ENCODE assay signal across 9 cellular contexts in the genomic region with DNA sequence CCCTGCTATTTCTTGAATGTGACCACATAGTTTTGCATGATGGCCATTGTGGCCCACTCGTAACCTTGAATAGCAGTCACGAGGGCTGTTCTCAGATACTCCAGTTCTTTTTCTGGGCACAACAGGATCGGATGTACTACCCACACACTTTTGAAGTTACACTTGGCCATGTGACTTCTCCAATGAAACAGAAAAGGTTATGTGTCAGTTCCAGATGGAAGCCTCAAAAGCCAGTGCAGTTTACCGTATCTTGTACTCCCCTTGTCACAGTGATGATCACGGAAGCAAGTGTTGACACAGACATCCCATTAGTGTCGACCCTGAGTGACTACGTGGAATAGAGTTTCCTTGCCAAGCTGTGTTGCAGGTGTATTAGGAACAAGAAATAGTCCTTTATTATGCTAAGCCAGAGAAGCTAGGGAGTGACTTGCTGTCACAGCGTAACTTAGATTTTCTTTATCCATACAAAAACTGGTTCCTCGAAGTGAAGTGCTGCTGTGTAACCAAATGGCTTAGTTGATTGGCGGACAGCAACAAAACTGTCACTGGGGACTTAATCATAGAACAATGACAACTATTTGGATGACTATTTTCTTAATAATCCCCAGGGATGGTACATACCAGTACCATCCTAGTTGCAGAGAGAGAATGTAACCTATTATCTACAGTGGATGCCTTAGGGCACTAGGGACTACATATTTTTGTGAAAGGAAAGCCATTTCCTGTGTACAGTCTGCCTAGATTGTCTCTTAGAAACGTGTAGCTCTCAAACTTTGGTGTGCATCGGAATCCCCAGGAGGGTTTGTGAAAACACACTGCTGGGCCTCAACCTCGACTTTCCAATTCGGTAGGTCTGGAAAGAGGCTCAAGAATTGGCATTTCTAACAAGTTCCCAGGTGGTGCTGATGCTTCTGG.
DNase-seq lines count a peak whose midpoint lies in the region; ATAC-seq and TF ChIP-seq lines count a peak whose summit lies in the region.
"Had no signal": no experiment of that assay in that cellular context is flagged by ENCODE, and none has a peak within 500 bp of the region (broad histone marks: within the 10 kb centered on the region; RNA-seq: fewer than 3 reads in every experiment).

No MANE protein-coding gene starts in this region.

- H3K27me3 ChIP-seq in esophagus muscularis mucosa (no peaks in the 10 kb centered on the region), body of pancreas (no peaks in the 10 kb centered on the region)
- H3K27me3 ChIP-seq: cardiac muscle cell had no signal

- H3K9me3 ChIP-seq in esophagus muscularis mucosa: no peaks in the 10 kb centered on the region
- no peaks in the 10 kb centered on the region for H3K9me3 ChIP-seq in body of pancreas

- WGBS in esophagus muscularis mucosa: 67% methylated on average over 14 of the region's 14 CpGs
- WGBS in body of pancreas, 2 donors: 55 to 72% methylated on average over 14 of the region's 14 CpGs

- no peak for TF ChIP-seq EP300 in esophagus muscularis mucosa (IDR thresholded peaks at IDR 0.05)

- H3K4me1 ChIP-seq in esophagus muscularis mucosa (peaks cover 29 to 47% (median 40%) of the 10 kb centered on the region in 4 donors), body of pancreas (peaks cover 29% of the 10 kb centered on the region)

- H3K36me3 ChIP-seq in esophagus muscularis mucosa: peaks cover 0 to 21% (median 8%) of the 10 kb centered on the region in 4 donors
- H3K36me3 ChIP-seq in body of pancreas (replicated peaks in 1 of 2; ENCODE audit: insufficient read depth in 1 of 2, low read depth in 2 of 2): no peaks in the 10 kb centered on the region

- TF ChIP-seq POLR2A in esophagus muscularis mucosa (IDR thresholded peaks at IDR 0.05; ENCODE audit: low read depth): no peak
- TF ChIP-seq POLR2A in body of pancreas (IDR thresholded peaks at IDR 0.05): no peak

- intact Hi-C loops in esophagus muscularis mucosa (cut with DNase I): no loop called here
- intact Hi-C loops in body of pancreas (cut with DNase I): no loop called here

- no peak for TF ChIP-seq CTCF in esophagus muscularis mucosa (IDR thresholded peaks at IDR 0.05)
- TF ChIP-seq CTCF in body of pancreas (IDR thresholded peaks at IDR 0.05): no peak

- H3K27ac ChIP-seq in esophagus muscularis mucosa (replicated peaks in 1 of 4): peak overlapping the region; percentile 68 to 88 (median 76)
- H3K27ac ChIP-seq in body of pancreas: no peak overlapping the region
- H3K27ac ChIP-seq: cardiac muscle cell had no signal

- DNase-seq in NCI-H2029 (lab: John Stamatoyannopoulos, UW) (peak; percentile 10), NCI-H2029 treated with DMSO at 0.1 percent for 48 hours (lab: John Stamatoyannopoulos, UW) (no peak), MV-4-11 (lab: John Stamatoyannopoulos, UW) (peak; percentile 15), esophagus muscularis mucosa (ENCODE audit: extremely low spot score) (no peak), superior temporal gyrus (ENCODE audit: extremely low spot score) (peak; percentile 8), body of pancreas (no peak)

- H3K4me3 ChIP-seq in esophagus muscularis mucosa (no peak overlapping the region), body of pancreas (no peak overlapping the region)
- H3K4me3 ChIP-seq: cardiac muscle cell had no signal

- no peak for ATAC-seq in HG02885 (IDR thresholded peaks at IDR 0.05; ENCODE audit: poor library complexity, unreplicated experiment)
- ATAC-seq in body of pancreas: no peak
- ATAC-seq in HG03095 (IDR thresholded peaks at IDR 0.05; ENCODE audit: unreplicated experiment): no peak

Comparison
In these comparisons a context has a peak if more than half of its experiments do, and no peak if none do; other contexts are left out.
1. DNase-seq: peak in NCI-H2029 (single experiment), MV-4-11 (single experiment) and superior temporal gyrus (single experiment); none in NCI-H2029 treated with DMSO at 0.1 percent for 48 hours (single experiment), esophagus muscularis mucosa (single experiment) and body of pancreas (0 of 4).
2. H3K27ac ChIP-seq: peak in esophagus muscularis mucosa (4 of 4); none in body of pancreas (0 of 4).